In the genomic region with DNA sequence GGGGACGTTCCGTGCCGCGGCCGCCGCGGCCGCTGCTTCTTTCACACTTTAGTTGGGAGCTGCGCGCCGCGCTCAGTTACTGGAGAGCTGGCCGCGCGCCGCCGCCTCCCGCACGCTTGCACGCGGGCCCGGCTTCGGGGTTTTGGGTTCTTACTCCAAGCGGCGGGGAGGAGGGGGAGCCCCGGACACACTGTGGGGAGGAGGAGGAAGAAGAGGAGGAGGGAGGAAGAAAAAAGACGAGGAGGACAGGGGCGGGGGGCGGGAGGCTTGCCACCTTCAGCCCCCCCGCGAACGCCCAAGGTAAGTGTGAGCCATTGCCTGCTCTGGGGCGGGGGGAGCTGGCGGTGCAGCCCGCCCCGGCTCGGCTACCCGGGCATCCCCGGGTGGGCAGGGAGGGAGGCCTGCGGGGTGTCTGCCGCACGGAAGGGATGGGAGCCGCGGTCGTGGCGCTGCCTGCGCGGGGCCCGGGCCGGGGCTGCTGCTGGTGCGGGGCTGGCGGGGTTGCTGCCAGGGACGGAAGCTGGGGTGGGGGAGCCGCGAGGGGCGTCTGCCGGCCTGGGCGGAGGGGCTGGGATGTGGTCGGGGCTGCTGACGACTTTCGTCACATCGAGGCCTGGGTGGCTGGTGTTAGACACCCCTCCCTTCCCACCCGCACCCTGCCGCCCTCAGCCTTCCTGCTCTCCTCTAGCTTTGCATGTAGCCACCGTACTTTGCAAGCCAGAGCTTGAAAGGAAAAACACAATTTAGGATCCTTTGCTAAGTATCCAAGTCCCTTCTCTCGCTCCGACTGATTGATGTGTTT, we compare ENCODE assay signal across 8 cellular contexts. TPM values are rescaled to one million over a fixed set of nuclear protein-coding genes. Genes with fewer than 3 reads are reported as not detected.
A peak's percentile ranks its signal among the peaks of the same experiment; 100 is the strongest.
DNase-seq lines count a peak whose midpoint lies in the region; ATAC-seq and TF ChIP-seq lines count a peak whose summit lies in the region.

No MANE protein-coding gene starts in this region.

- no peaks in the 10 kb centered on the region for H3K27me3 ChIP-seq in KMS-11 (ENCODE audit: insufficient read depth, low read depth)
- no peaks in the 10 kb centered on the region for H3K27me3 ChIP-seq in esophagus (ENCODE audit: control insufficient read depth in 1 of 2, insufficient read depth in 2 of 2, low read length in 2 of 2)
- no peaks in the 10 kb centered on the region for H3K27me3 ChIP-seq in thyroid gland

- no peak for TF ChIP-seq POLR2A in thyroid gland (IDR thresholded peaks at IDR 0.05)

- peaks cover 13 to 25% (median 20%) of the 10 kb centered on the region in 4 donors for H3K4me1 Mint-ChIP-seq in naive thymus-derived CD8-positive, alpha-beta T cell

- H4K20me1 ChIP-seq in KMS-11 (ENCODE audit: insufficient read depth) = no peaks in the 10 kb centered on the region

- H3K4me2 ChIP-seq in KMS-11 = peak overlapping the region; percentile 72

- intact Hi-C loops in thyroid gland (cut with DNase I) = no loop called here

- ATAC-seq in naive thymus-derived CD8-positive, alpha-beta T cell = peak; percentile 48 to 60

- DNase-seq in activated T-cell treated with anti-CD3 and anti-CD28 coated beads for 1 hour (ENCODE audit: low read depth) (peak; percentile 17), activated T-cell treated with anti-CD3 and anti-CD28 coated beads for 4 hours (no peak), thyroid gland (peak; percentile 29 to 47), mesenteric fat pad (ENCODE audit: low spot score) (no peak)
- DNase-seq in activated CD8-positive, alpha-beta memory T cell treated with anti-CD3 and anti-CD28 coated beads, Interleukin-2, amount 50 U/mL, for 1 hour (ENCODE audit: extremely low read depth) = peak; percentile 26
- DNase-seq in naive thymus-derived CD8-positive, alpha-beta T cell = peak in 8 of 10 donors; percentile 2 to 64 (median 32)

- H3K4me3 Mint-ChIP-seq in naive thymus-derived CD8-positive, alpha-beta T cell = peak overlapping the region; percentile 76 to 93 (median 86)

- TF ChIP-seq CTCF in KMS-11 (conservative IDR thresholded peaks at IDR 0.05; ENCODE audit: low read depth, low read length) (no peak), thyroid gland (IDR thresholded peaks at IDR 0.05) (no peak)

- H3K9ac ChIP-seq in KMS-11 = peak overlapping the region; percentile 70

- H3K4me3 ChIP-seq in KMS-11 (IDR thresholded peaks at IDR 0.05; ENCODE audit: insufficient read depth, low read depth, low read length) = peak overlapping the region; percentile 96
- peak overlapping the region; percentile 81 to 94 for H3K4me3 ChIP-seq in esophagus (ENCODE audit: low read depth in 1 of 2, low read length in 2 of 2)
- H3K4me3 ChIP-seq in thyroid gland (replicated peaks in 1 of 3) = peak overlapping the region; percentile 70 to 90 (median 76)

- H2AFZ ChIP-seq in KMS-11 (ENCODE audit: low read depth) = peak overlapping the region; percentile 91

- no peaks in the 10 kb centered on the region for H3K9me3 Mint-ChIP-seq in naive thymus-derived CD8-positive, alpha-beta T cell

- POLR2A ChIA-PET in naive thymus-derived CD8-positive, alpha-beta T cell (lab: Charles Lee) = no interaction called here

- H3K4me1 ChIP-seq in KMS-11 (ENCODE audit: low read depth, poor library complexity, severe bottlenecking) (peaks cover 31% of the 10 kb centered on the region), esophagus (ENCODE audit: control insufficient read depth in 2 of 2, insufficient read depth in 2 of 2, low read length in 1 of 2) (peaks cover 0 to 2% of the 10 kb centered on the region in 2 donors), thyroid gland (peaks cover 5 to 10% of the 10 kb centered on the region in 2 donors)

- peaks cover 0 to 4% (median 2%) of the 10 kb centered on the region in 3 donors for H3K36me3 Mint-ChIP-seq in naive thymus-derived CD8-positive, alpha-beta T cell

- no peaks in the 10 kb centered on the region for H3K36me3 ChIP-seq in KMS-11 (ENCODE audit: insufficient read depth)
- H3K36me3 ChIP-seq in esophagus (ENCODE audit: control insufficient read depth in 2 of 2, insufficient read depth in 2 of 2, low read length in 1 of 2) = no peaks in the 10 kb centered on the region
- H3K36me3 ChIP-seq in thyroid gland = no peaks in the 10 kb centered on the region

- no peaks in the 10 kb centered on the region for H3K9me3 ChIP-seq in esophagus (ENCODE audit: control insufficient read depth in 2 of 2, insufficient read depth in 1 of 2, low read depth in 1 of 2, low read length in 1 of 2)
- H3K9me3 ChIP-seq in thyroid gland = no peaks in the 10 kb centered on the region

- H3K79me2 ChIP-seq in KMS-11 (ENCODE audit: insufficient read depth, low read depth) = peaks cover 47% of the 10 kb centered on the region

- peaks cover 31 to 67% (median 43%) of the 10 kb centered on the region in 5 donors for H3K27me3 Mint-ChIP-seq in naive thymus-derived CD8-positive, alpha-beta T cell

- H3K27ac ChIP-seq in KMS-11 (peak overlapping the region; percentile 39), esophagus (ENCODE audit: low read depth in 2 of 2, low read length in 1 of 2) (peak overlapping the region; percentile 81 to 87), thyroid gland (peak overlapping the region; percentile 61 to 85 (median 76))

- WGBS in esophagus, 2 donors = 0 to 1% methylated on average over 47 to 67 of the region's 67 CpGs
- WGBS in thyroid gland, 2 donors = 0 to 1% methylated on average over 48 to 52 of the region's 67 CpGs

- peak overlapping the region in 4 of 10 donors; percentile 23 to 92 (median 30) for H3K27ac Mint-ChIP-seq in naive thymus-derived CD8-positive, alpha-beta T cell

RNA-seq across cellular contexts. Expression of a gene that starts 0.4 kb away (rescaled TPM):
- polyA plus RNA-seq in esophagus = 10 to 100 TPM; 26.8 to 29.7 TPM
- under 1 TPM; 0.60 to 0.62 TPM for total RNA-seq in naive thymus-derived CD8-positive, alpha-beta T cell
- polyA plus RNA-seq in naive thymus-derived CD8-positive, alpha-beta T cell = 10 to 100 TPM in 1 of 3 donors, under 1 TPM in 2; 0.84 to 30.9 (median 0.87) TPM
- total RNA-seq in thyroid gland (10 to 100 TPM; 13.1 to 30.6 (median 22.1) TPM), mesenteric fat pad (49.5 TPM)

Comparison
In these comparisons a context has a peak if more than half of its experiments do, and no peak if none do; other contexts are left out.
1. DNase-seq: peak in activated T-cell treated with anti-CD3 and anti-CD28 coated beads for 1 hour (single experiment), activated CD8-positive, alpha-beta memory T cell treated with anti-CD3 and anti-CD28 coated beads, Interleukin-2, amount 50 U/mL, for 1 hour (single experiment), naive thymus-derived CD8-positive, alpha-beta T cell (8 of 10) and thyroid gland (2 of 2); none in activated T-cell treated with anti-CD3 and anti-CD28 coated beads for 4 hours (single experiment) and mesenteric fat pad (single experiment).
2. RNA of a gene that starts 0.4 kb away (total RNA-seq): 49.5 TPM in mesenteric fat pad (single experiment) and 13.1 to 30.6 TPM in thyroid gland; 0.60 to 0.62 TPM in naive thymus-derived CD8-positive, alpha-beta T cell; every median in the first group is over 4 times any median in the second.
3. Peak in every context shown above with its lines, with median percentiles within 50 percentile points of each other: H3K27ac ChIP-seq and H3K4me3 ChIP-seq.